Comparison of ENCODE assay signal across 8 cellular contexts in the genomic region with DNA sequence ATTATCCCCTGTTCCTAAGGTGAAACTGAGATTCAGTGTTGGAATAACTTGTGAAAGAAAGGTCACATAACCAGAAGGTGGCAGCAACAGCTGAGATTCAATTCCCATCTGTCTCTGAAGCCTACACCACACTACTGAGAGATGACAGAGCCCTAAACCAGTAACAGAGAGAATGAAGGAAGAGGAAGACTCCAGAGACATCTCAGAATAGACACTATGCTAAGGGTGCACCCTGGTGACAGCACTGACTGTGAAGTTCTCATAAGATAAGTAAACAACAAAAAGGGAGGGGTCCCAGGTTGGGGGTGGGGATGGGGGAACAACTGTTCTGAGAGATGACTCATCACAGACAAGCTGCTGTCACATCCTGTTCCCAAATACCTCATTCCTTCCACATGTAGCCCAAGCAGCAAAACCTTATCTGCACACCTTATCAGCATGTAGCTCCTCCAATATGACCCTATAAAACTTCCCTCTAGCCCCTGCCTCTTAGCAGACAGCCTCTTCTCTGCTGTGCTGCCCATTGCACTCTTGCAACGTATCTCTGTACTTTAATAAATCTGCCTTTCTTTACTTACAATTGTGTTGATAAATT. TPM values are rescaled to one million over a fixed set of nuclear protein-coding genes. Genes with fewer than 3 reads are reported as not detected.
A peak's percentile ranks its signal among the peaks of the same experiment; 100 is the strongest.
DNase-seq lines count a peak whose midpoint lies in the region; ATAC-seq, FAIRE-seq and TF ChIP-seq lines count a peak whose summit lies in the region.

No MANE protein-coding gene starts in this region.

- in situ Hi-C loops in transverse colon (cut with MboI; ENCODE audit: low pct_ligation_motif_present in 1 of 4, low pct_unique_long_range_greater_than_20kb in 1 of 4, low sequenced_read_pairs in 3 of 4): no loop called here

- no peak for TF ChIP-seq POLR2A in transverse colon (IDR thresholded peaks at IDR 0.05)

- DNase-seq in stimulated activated CD4-positive, alpha-beta T cell treated with anti-CD3 and anti-CD28 coated beads, Interleukin-12 subunit alpha, Interleukin-12 subunit beta, amount 100 ng/mL, for 48 hours (ENCODE audit: low read depth in 2 of 3, low spot score in 1 of 3): peak in 2 of 3 donors; percentile 2 to 3
- no peak for DNase-seq in stimulated activated CD4-positive, alpha-beta T cell treated with anti-CD3 and anti-CD28 coated beads, Interleukin-12 subunit alpha, Interleukin-12 subunit beta, amount 100 ng/mL, for 4 hours
- peak; percentile 23 for DNase-seq in RCC 7860 (ENCODE audit: low spot score)
- no peak for DNase-seq in endothelial cell (ENCODE audit: low spot score)
- DNase-seq in NCI-H510A (lab: John Stamatoyannopoulos, UW): no peak
- no peak for DNase-seq in NCI-H2029 (lab: John Stamatoyannopoulos, UW)
- no peak for DNase-seq in transverse colon

- no peak for ATAC-seq in GM18867 (IDR thresholded peaks at IDR 0.05; ENCODE audit: unreplicated experiment)

- 75 to 100% methylated on average over 1 of the region's 1 CpG for WGBS in transverse colon (ENCODE audit: low coverage in 1 of 2), 2 donors

- peaks cover 41% of the 10 kb centered on the region for H3K9me3 Mint-ChIP-seq in endothelial cell (ENCODE audit: unreplicated experiment)

- H3K4me3 Mint-ChIP-seq in endothelial cell (ENCODE audit: unreplicated experiment): peak overlapping the region; percentile 9

- no peak for FAIRE-seq in RCC 7860 (lab: Jason Lieb, UNC)

- H3K4me1 Mint-ChIP-seq in endothelial cell (ENCODE audit: unreplicated experiment): no peaks in the 10 kb centered on the region

- no peak overlapping the region for H3K27ac Mint-ChIP-seq in endothelial cell (ENCODE audit: unreplicated experiment)

- no peak overlapping the region for H3K4me3 ChIP-seq in transverse colon

- H3K27me3 Mint-ChIP-seq in endothelial cell (ENCODE audit: unreplicated experiment): peaks cover 7% of the 10 kb centered on the region

- TF ChIP-seq EP300 in transverse colon (IDR thresholded peaks at IDR 0.05; ENCODE audit: low read depth): no peak

- TF ChIP-seq CTCF in endothelial cell (IDR thresholded peaks at IDR 0.05; ENCODE audit: unreplicated experiment): no peak
- TF ChIP-seq CTCF in transverse colon (IDR thresholded peaks at IDR 0.05): no peak

- peaks cover 21 to 22% of the 10 kb centered on the region in 2 donors for H3K9me3 ChIP-seq in transverse colon

- H3K36me3 Mint-ChIP-seq in endothelial cell (ENCODE audit: low read depth, unreplicated experiment): peaks cover 41% of the 10 kb centered on the region

- H3K27me3 ChIP-seq in transverse colon: no peaks in the 10 kb centered on the region

- H3K36me3 ChIP-seq in transverse colon: no peaks in the 10 kb centered on the region

- no peaks in the 10 kb centered on the region for H3K4me1 ChIP-seq in transverse colon

- H3K27ac ChIP-seq in transverse colon: no peak overlapping the region

- intact Hi-C loops in transverse colon (cut with DNase I; ENCODE audit: low total_unique reads): no loop called here

RNA-seq across cellular contexts. Expression of a gene that starts 46.5 kb away (rescaled TPM):
- total RNA-seq in endothelial cell (ENCODE audit: unreplicated experiment) (16.8 TPM), transverse colon (10 to 100 TPM in 2 of 4 donors, 1 to 10 TPM in 2; 5.2 to 20.0 (median 13.6) TPM)

RNA-seq across cellular contexts. Expression of a gene that starts 57.8 kb away (rescaled TPM):
- total RNA-seq in endothelial cell (ENCODE audit: unreplicated experiment) (0.97 TPM), transverse colon (under 1 TPM in 2 of 4 donors, not detected in 2; 0.14 to 0.48 TPM)

RNA-seq across cellular contexts. Expression of a gene that starts 58.8 kb away (rescaled TPM):
- total RNA-seq in endothelial cell (ENCODE audit: unreplicated experiment): 44.7 TPM
- total RNA-seq in transverse colon: 10 to 100 TPM in 3 of 4 donors, 1 to 10 TPM in 1; 9.0 to 30.6 (median 28.8) TPM

RNA-seq across cellular contexts. Expression of a gene that starts 59.8 kb away (rescaled TPM):
- total RNA-seq in endothelial cell (ENCODE audit: unreplicated experiment) (19.3 TPM), transverse colon (10 to 100 TPM; 17.6 to 32.9 (median 22.6) TPM)

Comparison
In these comparisons a context has a peak if more than half of its experiments do, and no peak if none do; other contexts are left out.
1. DNase-seq: peak in stimulated activated CD4-positive, alpha-beta T cell treated with anti-CD3 and anti-CD28 coated beads, Interleukin-12 subunit alpha, Interleukin-12 subunit beta, amount 100 ng/mL, for 48 hours (2 of 3) and RCC 7860 (single experiment); none in stimulated activated CD4-positive, alpha-beta T cell treated with anti-CD3 and anti-CD28 coated beads, Interleukin-12 subunit alpha, Interleukin-12 subunit beta, amount 100 ng/mL, for 4 hours (single experiment), endothelial cell (single experiment), NCI-H510A (single experiment), NCI-H2029 (single experiment) and transverse colon (single experiment).